10 cellular contexts compared by ENCODE assay signal in genomic region chr14:20657216-20658211, GRCh38. TPM values are rescaled to one million over a fixed set of nuclear protein-coding genes. Genes with fewer than 3 reads are reported as not detected.
DNase-seq lines count a peak whose midpoint lies in the region; ATAC-seq, FAIRE-seq and TF ChIP-seq lines count a peak whose summit lies in the region.
"Had no signal": no experiment of that assay in that cellular context is flagged by ENCODE, and none has a peak within 500 bp of the region (broad histone marks: within the 10 kb centered on the region; RNA-seq: fewer than 3 reads in every experiment).

No MANE protein-coding gene starts in this region.

- H3K9ac ChIP-seq in ES-I3 (ENCODE audit: low read depth, low read length) (peak overlapping the region; percentile 38; the same call in 1 of the 2 replicates), HUES64 (ENCODE audit: low read depth, low read length) (no peak overlapping the region), HepG2 (ENCODE audit: insufficient read depth, low read depth, low read length) (no peak overlapping the region), smooth muscle cell (ENCODE audit: low read depth) (no peak overlapping the region)

- H3K36me3 Mint-ChIP-seq in activated naive CD4-positive, alpha-beta T cell treated with anti-CD3 and anti-CD28 coated beads for 36 hours (ENCODE audit: low read depth), result no peaks in the 10 kb centered on the region

- no peak overlapping the region for H3K4me3 Mint-ChIP-seq in activated naive CD4-positive, alpha-beta T cell treated with anti-CD3 and anti-CD28 coated beads for 36 hours

- H3K9me3 ChIP-seq in ES-I3 (ENCODE audit: control insufficient read depth, insufficient read depth, low read length), result no peaks in the 10 kb centered on the region
- H3K9me3 ChIP-seq in HUES64 (ENCODE audit: insufficient read depth, low read depth, low read length), result no peaks in the 10 kb centered on the region
- H3K9me3 ChIP-seq in HepG2 (ENCODE audit: low read length), result no peaks in the 10 kb centered on the region
- no peaks in the 10 kb centered on the region for H3K9me3 ChIP-seq in ovary
- no peaks in the 10 kb centered on the region for H3K9me3 ChIP-seq in smooth muscle cell (replicated peaks; ENCODE audit: low read depth)

- FAIRE-seq in HepG2 (lab: Jason Lieb, UNC), result peak; percentile 28

- H3K4me3 ChIP-seq in HUES64 (ENCODE audit: low read length) (peak overlapping the region; percentile 47), HepG2 (replicated peaks in 1 of 3; ENCODE audit: insufficient read depth in 1 of 3, low read depth in 2 of 3, low read length in 3 of 3) (no peak overlapping the region), ovary (no peak overlapping the region), smooth muscle cell (no peak overlapping the region)

- H3K4me1 ChIP-seq in ES-I3 (ENCODE audit: insufficient read depth, low read length) (no peaks in the 10 kb centered on the region; the same call in 1 of the 2 replicates), HUES64 (ENCODE audit: insufficient read depth, low read length) (peaks cover 8% of the 10 kb centered on the region), HepG2 (ENCODE audit: insufficient read depth, low read length) (peaks cover 65% of the 10 kb centered on the region), ovary (ENCODE audit: insufficient read depth) (no peaks in the 10 kb centered on the region), smooth muscle cell (ENCODE audit: low read depth) (no peaks in the 10 kb centered on the region)

- peak; percentile 63 for ATAC-seq in HepG2
- ATAC-seq in HG02973 (IDR thresholded peaks at IDR 0.05; ENCODE audit: unreplicated experiment), result no peak

- H3K27ac Mint-ChIP-seq in activated naive CD4-positive, alpha-beta T cell treated with anti-CD3 and anti-CD28 coated beads for 36 hours, result no peak overlapping the region

- in situ Hi-C loops in HepG2 (cut with HindIII; ENCODE audit: extremely low pct_ligation_motif_present, low pct_unique_long_range_greater_than_20kb), result loop anchor here (5.0 kb wide), 1 partner anchor 35 kb away; no protein-coding TSS in a partner anchor

- H3K79me2 ChIP-seq in HepG2 (ENCODE audit: insufficient read depth, low read length) (no peaks in the 10 kb centered on the region), smooth muscle cell (ENCODE audit: low read depth) (no peaks in the 10 kb centered on the region)

- no peak for TF ChIP-seq POLR2A in HepG2 (IDR thresholded peaks at IDR 0.05; ENCODE audit: insufficient read depth in 1 of 2, low read depth in 2 of 2, low read length in 2 of 2)
- no peak for TF ChIP-seq POLR2A in ovary (IDR thresholded peaks at IDR 0.05)

- intact Hi-C loops in activated naive CD4-positive, alpha-beta T cell treated with anti-CD3 and anti-CD28 coated beads for 36 hours (cut with micrococcal nuclease), result no loop called here
- intact Hi-C loops in HepG2 (cut with micrococcal nuclease; ENCODE audit: unreplicated experiment), result loop anchor here (2.0 kb wide), 2 partner anchors 25 to 197 kb away; no protein-coding TSS in a partner anchor
- intact Hi-C loops in ovary (cut with DNase I), result no loop called here

- H2AFZ ChIP-seq in HepG2 (ENCODE audit: low read length) (no peak overlapping the region), smooth muscle cell (ENCODE audit: low read depth) (no peak overlapping the region)

- peaks cover 25% of the 10 kb centered on the region for H3K4me1 Mint-ChIP-seq in activated naive CD4-positive, alpha-beta T cell treated with anti-CD3 and anti-CD28 coated beads for 36 hours (ENCODE audit: low read depth)

- no peak for TF ChIP-seq EP300 in HepG2 (IDR thresholded peaks at IDR 0.05; ENCODE audit: low read depth in 2 of 2, low read length in 2 of 2)
- no peak for TF ChIP-seq EP300 in HepG2 (CRISPR knock-in tag; IDR thresholded peaks at IDR 0.05; ENCODE audit: borderline replicate concordance)
- no peak for TF ChIP-seq EP300 in ovary (IDR thresholded peaks at IDR 0.05)

- DNase-seq in activated naive CD4-positive, alpha-beta T cell treated with anti-CD3 and anti-CD28 coated beads for 36 hours, result peak; percentile 52
- peak; percentile 56 for DNase-seq in HepG2 (ENCODE audit: low spot score)
- DNase-seq in ovary, result no peak
- no peak for DNase-seq in smooth muscle cell (lab: John Stamatoyannopoulos, UW; ENCODE audit: unreplicated experiment)
- DNase-seq in GF-D8 (lab: John Stamatoyannopoulos, UW), result no peak
- DNase-seq: hippocampal formation, NCI-H1092 treated with DMSO at 0.1 percent for 48 hours had no signal

- H3K4me2 ChIP-seq in HepG2 (ENCODE audit: low read depth, low read length) (no peak overlapping the region), smooth muscle cell (no peak overlapping the region)

- POLR2A ChIA-PET in HepG2 (lab: Yijun Ruan, JAX), result interaction anchor here (1.2 to 2.5 kb wide), 3 partner anchors 24 to 39 kb away, joined by 3 to 9 read pairs (median 5); no protein-coding TSS in a partner anchor

- no peaks in the 10 kb centered on the region for H3K36me3 ChIP-seq in ES-I3 (ENCODE audit: insufficient read depth, low read length)
- H3K36me3 ChIP-seq in HUES64 (ENCODE audit: insufficient read depth, low read length), result no peaks in the 10 kb centered on the region
- H3K36me3 ChIP-seq in HepG2 (replicated peaks in 1 of 2; ENCODE audit: control insufficient read depth in 1 of 2, insufficient read depth in 2 of 2, low read length in 2 of 2), result no peaks in the 10 kb centered on the region
- no peaks in the 10 kb centered on the region for H3K36me3 ChIP-seq in ovary
- no peaks in the 10 kb centered on the region for H3K36me3 ChIP-seq in smooth muscle cell (ENCODE audit: low read depth)

- WGBS in HUES64, result 20% methylated on average over 27 of the region's 28 CpGs
- 40% methylated on average over 28 of the region's 28 CpGs for WGBS in HepG2 (ENCODE audit: low lambda C conversion rate)
- WGBS in ovary, 3 donors, result 19 to 26% (median 22%) methylated on average over 28 of the region's 28 CpGs
- 22% methylated on average over 28 of the region's 28 CpGs for WGBS in smooth muscle cell (ENCODE audit: low lambda C conversion rate)

- no peaks in the 10 kb centered on the region for H3K9me3 Mint-ChIP-seq in activated naive CD4-positive, alpha-beta T cell treated with anti-CD3 and anti-CD28 coated beads for 36 hours

- H4K20me1 ChIP-seq in HepG2 (ENCODE audit: insufficient read depth, low read length) (no peaks in the 10 kb centered on the region), smooth muscle cell (ENCODE audit: low read depth) (no peaks in the 10 kb centered on the region)

- TF ChIP-seq CTCF in HepG2 (CRISPR knock-in tag; IDR thresholded peaks at IDR 0.05) (peak; percentile 62), ovary (IDR thresholded peaks at IDR 0.05) (no peak), smooth muscle cell (IDR thresholded peaks at IDR 0.05; ENCODE audit: borderline replicate concordance, insufficient read depth, poor library complexity, severe bottlenecking) (no peak)

- peaks cover 44% of the 10 kb centered on the region for H3K27me3 Mint-ChIP-seq in activated naive CD4-positive, alpha-beta T cell treated with anti-CD3 and anti-CD28 coated beads for 36 hours (ENCODE audit: low read depth)

- 0 out of 2 replicates have a peak, but pooled peaks have one; percentile 40 for TF ChIP-seq RAD21 in HepG2 (CRISPR knock-in tag; IDR thresholded peaks at IDR 0.05)

- H3F3A ChIP-seq in smooth muscle cell (ENCODE audit: low read depth), result no peaks in the 10 kb centered on the region

- peaks cover 36% of the 10 kb centered on the region for H3K27me3 ChIP-seq in HUES64 (ENCODE audit: insufficient read depth, low read length)
- H3K27me3 ChIP-seq in HepG2 (ENCODE audit: control insufficient read depth in 1 of 2, insufficient read depth in 2 of 2, low read length in 2 of 2), result peaks cover 0 to 23% of the 10 kb centered on the region in 2 experiments; a peak in 3 of 5 replicates
- H3K27me3 ChIP-seq in ovary, result no peaks in the 10 kb centered on the region
- peaks cover 86% of the 10 kb centered on the region for H3K27me3 ChIP-seq in smooth muscle cell (ENCODE audit: low read depth)

- H3K27ac ChIP-seq in HUES64 (ENCODE audit: low read depth, low read length), result no peak overlapping the region
- no peak overlapping the region for H3K27ac ChIP-seq in HepG2 (ENCODE audit: extremely low read length, insufficient read depth, low read length)
- no peak overlapping the region for H3K27ac ChIP-seq in ovary
- H3K27ac ChIP-seq in smooth muscle cell (ENCODE audit: low read depth), result no peak overlapping the region

- CTCF ChIA-PET in activated naive CD4-positive, alpha-beta T cell treated with anti-CD3 and anti-CD28 coated beads for 36 hours (lab: Charles Lee), result interaction anchor here (0.7 to 10.9 kb wide), 14 partner anchors 10 to 330 kb away, joined by 3 to 96 read pairs (median 4); no protein-coding TSS in a partner anchor
- CTCF ChIA-PET in HepG2 (lab: Yijun Ruan, JAX; ENCODE audit: low intra/inter-chr PET ratio, low total read pairs), result interaction anchor here (1.5 kb wide), 1 partner anchor 34 kb away, joined by 9 read pairs; no protein-coding TSS in a partner anchor

- BruUV-seq in HepG2 (replicated peaks; lab: Mats Ljungman, UMichigan), result no TSS peak

RNA-seq across cellular contexts. Expression of gene OR6S1, which starts 16.0 kb away (rescaled TPM):
- not detected for polyA plus RNA-seq in HUES64 (2013, experiment 1 of 2)
- polyA plus RNA-seq in HUES64 (2013, experiment 2 of 2), result not detected
- not detected for total RNA-seq in activated naive CD4-positive, alpha-beta T cell treated with anti-CD3 and anti-CD28 coated beads for 36 hours
- not detected in 2 replicates for total RNA-seq in HepG2 (2016; rRNA removed; fragmentation: Illumina TruSeq; extraction: Trizol)
- total RNA-seq in HepG2 (2016; cell fraction: cytosol; rRNA removed; fragmentation: Illumina TruSeq; extraction: Trizol; ENCODE audit: low read depth), result not detected in 2 replicates
- total RNA-seq in HepG2 (2016; cell fraction: insoluble cytoplasmic fraction; rRNA removed; fragmentation: Illumina TruSeq; extraction: Trizol), result not detected in 2 replicates
- not detected in 2 replicates for total RNA-seq in HepG2 (2016; cell fraction: membrane; rRNA removed; fragmentation: Illumina TruSeq; extraction: Trizol)
- total RNA-seq in HepG2 (2016; cell fraction: nucleus; rRNA removed; fragmentation: Illumina TruSeq; extraction: Trizol), result not detected in 2 replicates
- 0.09 TPM in 1 of 2 replicates, not detected in the other for polyA plus RNA-seq in HepG2 (2011; rRNA removed)
- polyA plus RNA-seq in HepG2 (2011; cell fraction: cytosol; rRNA removed), result not detected in 2 replicates
- 0.18 and 0.38 TPM in 2 replicates for polyA plus RNA-seq in HepG2 (2011; cell fraction: nucleus; rRNA removed)
- not detected in 2 replicates for polyA plus RNA-seq in HepG2 (2012)
- not detected in 2 replicates for polyA plus RNA-seq in HepG2 (2016; cell fraction: cytosol; fragmentation: Illumina TruSeq; extraction: Trizol; ENCODE audit: low read depth)
- polyA plus RNA-seq in HepG2 (2016; cell fraction: insoluble cytoplasmic fraction; fragmentation: Illumina TruSeq; extraction: Trizol; ENCODE audit: low read depth), result not detected in 2 replicates
- polyA plus RNA-seq in HepG2 (2016; cell fraction: membrane; fragmentation: Illumina TruSeq; extraction: Trizol; ENCODE audit: low read depth), result not detected in 2 replicates
- not detected in 2 replicates for polyA plus RNA-seq in HepG2 (2016; cell fraction: nucleus; fragmentation: Illumina TruSeq; extraction: Trizol; ENCODE audit: insufficient read depth, low read depth)
- polyA minus RNA-seq in HepG2 (2011; rRNA and poly(A)+ RNA removed; ENCODE audit: low replicate concordance), result 0.26 and 0.50 TPM in 2 replicates
- polyA minus RNA-seq in HepG2 (2011; cell fraction: cytosol; rRNA and poly(A)+ RNA removed), result not detected in 2 replicates
- polyA minus RNA-seq in HepG2 (2011; cell fraction: nucleus; rRNA and poly(A)+ RNA removed), result not detected in 2 replicates
- total RNA-seq in ovary, result not detected
- not detected for polyA plus RNA-seq in ovary
- total RNA-seq in smooth muscle cell, result not detected in 2 replicates
- polyA plus RNA-seq in smooth muscle cell, result not detected in 2 replicates

RNA-seq across cellular contexts. Expression of gene RNASE4, which starts 26.8 kb away (rescaled TPM):
- 0.20 TPM for polyA plus RNA-seq in HUES64 (2013, experiment 1 of 2)
- polyA plus RNA-seq in HUES64 (2013, experiment 2 of 2), result 1.1 TPM
- total RNA-seq in activated naive CD4-positive, alpha-beta T cell treated with anti-CD3 and anti-CD28 coated beads for 36 hours, result under 1 TPM in 1 of 2 experiments, not detected in 1; 0.19 TPM
- total RNA-seq in HepG2 (2016; rRNA removed; fragmentation: Illumina TruSeq; extraction: Trizol) (72.6 and 109 TPM in 2 replicates), ovary (100 to 1,000 TPM in 3 of 7 donors, 10 to 100 TPM in 4; 42.0 to 179 (median 97.6) TPM), smooth muscle cell (34.8 and 41.8 TPM in 2 replicates)
- 10.9 and 11.4 TPM in 2 replicates for total RNA-seq in HepG2 (2016; cell fraction: cytosol; rRNA removed; fragmentation: Illumina TruSeq; extraction: Trizol; ENCODE audit: low read depth)
- total RNA-seq in HepG2 (2016; cell fraction: insoluble cytoplasmic fraction; rRNA removed; fragmentation: Illumina TruSeq; extraction: Trizol), result 67.4 and 98.7 TPM in 2 replicates
- total RNA-seq in HepG2 (2016; cell fraction: membrane; rRNA removed; fragmentation: Illumina TruSeq; extraction: Trizol), result 28.9 and 30.2 TPM in 2 replicates
- total RNA-seq in HepG2 (2016; cell fraction: nucleus; rRNA removed; fragmentation: Illumina TruSeq; extraction: Trizol), result 95.6 and 108 TPM in 2 replicates
- polyA plus RNA-seq in HepG2 (2011; rRNA removed) (983 and 1,053 TPM in 2 replicates), ovary (100 to 1,000 TPM; 156 to 183 TPM), smooth muscle cell (20.1 and 28.6 TPM in 2 replicates)
- polyA plus RNA-seq in HepG2 (2011; cell fraction: cytosol; rRNA removed), result 857 and 1,050 TPM in 2 replicates
- polyA plus RNA-seq in HepG2 (2011; cell fraction: nucleus; rRNA removed), result 311 and 364 TPM in 2 replicates
- polyA plus RNA-seq in HepG2 (2012), result 204 and 361 TPM in 2 replicates
- 16.1 and 18.9 TPM in 2 replicates for polyA plus RNA-seq in HepG2 (2016; cell fraction: cytosol; fragmentation: Illumina TruSeq; extraction: Trizol; ENCODE audit: low read depth)
- 74.2 and 86.3 TPM in 2 replicates for polyA plus RNA-seq in HepG2 (2016; cell fraction: insoluble cytoplasmic fraction; fragmentation: Illumina TruSeq; extraction: Trizol; ENCODE audit: low read depth)
- 32.5 and 32.6 TPM in 2 replicates for polyA plus RNA-seq in HepG2 (2016; cell fraction: membrane; fragmentation: Illumina TruSeq; extraction: Trizol; ENCODE audit: low read depth)
- 155 and 191 TPM in 2 replicates for polyA plus RNA-seq in HepG2 (2016; cell fraction: nucleus; fragmentation: Illumina TruSeq; extraction: Trizol; ENCODE audit: insufficient read depth, low read depth)
- 8.4 and 784 TPM in 2 replicates for polyA minus RNA-seq in HepG2 (2011; rRNA and poly(A)+ RNA removed; ENCODE audit: low replicate concordance)
- 239 and 293 TPM in 2 replicates for polyA minus RNA-seq in HepG2 (2011; cell fraction: cytosol; rRNA and poly(A)+ RNA removed)
- polyA minus RNA-seq in HepG2 (2011; cell fraction: nucleus; rRNA and poly(A)+ RNA removed), result 93.9 and 153 TPM in 2 replicates

RNA-seq across cellular contexts. Expression of gene ANG, which starts 31.1 kb away (rescaled TPM):
- polyA plus RNA-seq in HUES64 (2013, experiment 1 of 2), result 1.1 TPM
- polyA plus RNA-seq in HUES64 (2013, experiment 2 of 2), result 1.5 TPM
- total RNA-seq in activated naive CD4-positive, alpha-beta T cell treated with anti-CD3 and anti-CD28 coated beads for 36 hours, result under 1 TPM; 0.27 to 0.38 TPM
- total RNA-seq in HepG2 (2016; rRNA removed; fragmentation: Illumina TruSeq; extraction: Trizol), result 50.4 and 83.6 TPM in 2 replicates
- 23.2 and 27.0 TPM in 2 replicates for total RNA-seq in HepG2 (2016; cell fraction: cytosol; rRNA removed; fragmentation: Illumina TruSeq; extraction: Trizol; ENCODE audit: low read depth)
- 48.4 and 82.5 TPM in 2 replicates for total RNA-seq in HepG2 (2016; cell fraction: insoluble cytoplasmic fraction; rRNA removed; fragmentation: Illumina TruSeq; extraction: Trizol)
- 22.2 and 27.0 TPM in 2 replicates for total RNA-seq in HepG2 (2016; cell fraction: membrane; rRNA removed; fragmentation: Illumina TruSeq; extraction: Trizol)
- 69.5 and 76.6 TPM in 2 replicates for total RNA-seq in HepG2 (2016; cell fraction: nucleus; rRNA removed; fragmentation: Illumina TruSeq; extraction: Trizol)
- polyA plus RNA-seq in HepG2 (2011; rRNA removed), result 401 and 507 TPM in 2 replicates
- polyA plus RNA-seq in HepG2 (2011; cell fraction: cytosol; rRNA removed), result 420 and 539 TPM in 2 replicates
- 150 and 205 TPM in 2 replicates for polyA plus RNA-seq in HepG2 (2011; cell fraction: nucleus; rRNA removed)
- polyA plus RNA-seq in HepG2 (2012), result 329 and 401 TPM in 2 replicates
- 25.5 and 31.5 TPM in 2 replicates for polyA plus RNA-seq in HepG2 (2016; cell fraction: cytosol; fragmentation: Illumina TruSeq; extraction: Trizol; ENCODE audit: low read depth)
- 65.2 and 70.4 TPM in 2 replicates for polyA plus RNA-seq in HepG2 (2016; cell fraction: insoluble cytoplasmic fraction; fragmentation: Illumina TruSeq; extraction: Trizol; ENCODE audit: low read depth)
- 23.0 and 26.6 TPM in 2 replicates for polyA plus RNA-seq in HepG2 (2016; cell fraction: membrane; fragmentation: Illumina TruSeq; extraction: Trizol; ENCODE audit: low read depth)
- polyA plus RNA-seq in HepG2 (2016; cell fraction: nucleus; fragmentation: Illumina TruSeq; extraction: Trizol; ENCODE audit: insufficient read depth, low read depth), result 153 and 158 TPM in 2 replicates
- polyA minus RNA-seq in HepG2 (2011; rRNA and poly(A)+ RNA removed; ENCODE audit: low replicate concordance), result 12.3 and 417 TPM in 2 replicates
- polyA minus RNA-seq in HepG2 (2011; cell fraction: cytosol; rRNA and poly(A)+ RNA removed), result 112 and 146 TPM in 2 replicates
- polyA minus RNA-seq in HepG2 (2011; cell fraction: nucleus; rRNA and poly(A)+ RNA removed), result 99.3 and 162 TPM in 2 replicates
- 10 to 100 TPM; 13.2 to 72.8 (median 39.1) TPM for total RNA-seq in ovary
- polyA plus RNA-seq in ovary, result 10 to 100 TPM; 65.2 to 80.5 TPM
- total RNA-seq in smooth muscle cell, result 7.1 and 13.8 TPM in 2 replicates
- 19.5 TPM in 2 replicates for polyA plus RNA-seq in smooth muscle cell

Comparison
In these comparisons a context has a peak if more than half of its experiments do, and no peak if none do; other contexts are left out.
1. DNase-seq: peak in activated naive CD4-positive, alpha-beta T cell treated with anti-CD3 and anti-CD28 coated beads for 36 hours (single experiment) and HepG2 (single experiment); none in ovary (0 of 5), smooth muscle cell (single experiment) and GF-D8 (single experiment).
2. RNA of gene RNASE4, which starts 26.8 kb away (total RNA-seq): 10.9 to 109 TPM in HepG2, 42.0 to 179 TPM in ovary and 34.8 to 41.8 TPM in smooth muscle cell; 0.19 TPM in activated naive CD4-positive, alpha-beta T cell treated with anti-CD3 and anti-CD28 coated beads for 36 hours; every median in the first group is over 10 times any median in the second.